In the genomic region with DNA sequence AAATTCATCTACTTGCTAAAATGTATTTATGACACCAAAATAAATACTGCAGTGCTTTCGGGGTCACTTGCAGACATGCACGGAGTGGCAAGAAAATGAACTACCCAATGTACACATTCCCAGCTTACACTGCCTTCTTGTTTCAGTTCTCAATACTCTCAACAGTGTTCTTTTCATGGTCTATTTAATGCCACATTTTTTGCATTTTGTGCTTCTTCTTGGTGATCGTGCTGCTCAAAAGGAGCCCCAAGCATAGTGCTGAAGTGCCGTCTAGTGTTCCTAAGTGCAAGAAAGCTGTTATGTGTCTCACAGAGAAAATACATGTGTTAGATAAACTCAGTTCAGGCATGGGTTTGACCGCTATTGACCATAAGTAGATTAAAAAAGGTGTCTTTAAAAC, we compare ENCODE assay signal across 1 cellular context.
TF ChIP-seq lines count a peak whose summit lies in the region.

No MANE protein-coding gene starts in this region.

TF ChIP-seq in IMR-90, 13 proteins besides CTCF, POLR2A, EP300 and RAD21 (continued from another document):
- TF ChIP-seq ELK1 (IDR thresholded peaks at IDR 0.05; ENCODE audit: borderline replicate concordance, low read depth, low read length) (no peak), CHD1 (IDR thresholded peaks at IDR 0.05; ENCODE audit: low read depth, low read length) (no peak)
